12 cellular contexts compared by ENCODE assay signal in genomic region chr11:111819161-111820058, GRCh38. TPM values are rescaled to one million over a fixed set of nuclear protein-coding genes. Genes with fewer than 3 reads are reported as not detected.
DNase-seq lines count a peak whose midpoint lies in the region; ATAC-seq and TF ChIP-seq lines count a peak whose summit lies in the region.
"Had no signal": no experiment of that assay in that cellular context is flagged by ENCODE, and none has a peak within 500 bp of the region (broad histone marks: within the 10 kb centered on the region; RNA-seq: fewer than 3 reads in every experiment).

No MANE protein-coding gene starts in this region.

- TF ChIP-seq CTCF in osteocyte (IDR thresholded peaks at IDR 0.05): no peak

- H3K27me3 Mint-ChIP-seq in osteocyte (ENCODE audit: unreplicated experiment) (no peaks in the 10 kb centered on the region), T-cell (no peaks in the 10 kb centered on the region)

- CTCF ChIA-PET in T-cell (lab: Charles Lee): no interaction called here

- H3K27ac Mint-ChIP-seq in osteocyte (ENCODE audit: unreplicated experiment) (peak overlapping the region; percentile 73), T-cell (no peak overlapping the region)
- H3K27ac Mint-ChIP-seq: WTC11 had no signal

- H3K36me3 Mint-ChIP-seq in osteocyte (ENCODE audit: unreplicated experiment) (peaks cover 12% of the 10 kb centered on the region), T-cell (peaks cover 44% of the 10 kb centered on the region)
- H3K36me3 Mint-ChIP-seq: WTC11 had no signal

- POLR2A ChIA-PET in T-cell (lab: Charles Lee): no interaction called here

- H3K4me1 Mint-ChIP-seq in osteocyte (ENCODE audit: unreplicated experiment) (peaks cover 42% of the 10 kb centered on the region), T-cell (no peaks in the 10 kb centered on the region)

- no peak for ATAC-seq in T-cell (replicated peaks in 1 of 4)
- ATAC-seq in HG03097 (IDR thresholded peaks at IDR 0.05; ENCODE audit: low FRiP score, unreplicated experiment): no peak
- ATAC-seq in GM18867 (IDR thresholded peaks at IDR 0.05; ENCODE audit: unreplicated experiment): no peak
- ATAC-seq: WTC11 had no signal

- H3K9me3 Mint-ChIP-seq in osteocyte (ENCODE audit: unreplicated experiment) (no peaks in the 10 kb centered on the region), T-cell (no peaks in the 10 kb centered on the region)
- H3K9me3 Mint-ChIP-seq: WTC11 had no signal

- no peak overlapping the region for H3K4me3 Mint-ChIP-seq in osteocyte (ENCODE audit: unreplicated experiment)
- no peak overlapping the region for H3K4me3 Mint-ChIP-seq in T-cell
- H3K4me3 Mint-ChIP-seq: WTC11 had no signal

- DNase-seq in EH (ENCODE audit: low read depth): peak; percentile 92
- peak; percentile 92 for DNase-seq in SHP77 treated with DMSO at 0.1 percent for 48 hours (lab: John Stamatoyannopoulos, UW)
- peak; percentile 97 for DNase-seq in fibroblast of peridontal ligament (ENCODE audit: extremely low read depth)
- DNase-seq in osteocyte (ENCODE audit: extremely low spot score, unreplicated experiment): no peak
- DNase-seq in T-cell: no peak
- no peak for DNase-seq in cerebellar nuclear complex (lab: John Stamatoyannopoulos, UW)
- DNase-seq: anterior cingulate cortex, DMS79 treated with DMSO at 0.1 percent for 48 hours, NCI-H2107 had no signal

RNA-seq across cellular contexts. Expression of gene ALG9, which starts 52.0 kb away (rescaled TPM):
- total RNA-seq in osteocyte (34.1 and 41.7 TPM in 2 replicates), T-cell (10 to 100 TPM; 20.0 to 25.6 (median 24.0) TPM)

RNA-seq across cellular contexts. Expression of gene PPP2R1B, which starts 53.2 kb away (rescaled TPM):
- total RNA-seq in osteocyte (25.2 and 26.0 TPM in 2 replicates), T-cell (10 to 100 TPM; 34.2 to 44.1 (median 37.4) TPM)

RNA-seq across cellular contexts. Expression of gene FDXACB1, which starts 59.6 kb away (rescaled TPM):
- 1.9 and 2.5 TPM in 2 replicates for total RNA-seq in osteocyte
- 1 to 10 TPM; 3.8 to 6.0 (median 4.3) TPM for total RNA-seq in T-cell

RNA-seq across cellular contexts. Expression of gene CFAP68, which starts 59.9 kb away (rescaled TPM):
- total RNA-seq in osteocyte: 12.5 and 17.2 TPM in 2 replicates
- total RNA-seq in T-cell: 10 to 100 TPM; 12.0 to 18.6 (median 16.7) TPM

Comparison
In these comparisons a context has a peak if more than half of its experiments do, and no peak if none do; other contexts are left out.
1. DNase-seq: peak in EH (single experiment), SHP77 treated with DMSO at 0.1 percent for 48 hours (single experiment) and fibroblast of peridontal ligament (single experiment); none in osteocyte (single experiment), T-cell (0 of 34) and cerebellar nuclear complex (0 of 2).